17 cellular contexts compared by ENCODE assay signal in genomic region chr17:39213852-39214251, GRCh38. TPM values are rescaled to one million over a fixed set of nuclear protein-coding genes. Genes with fewer than 3 reads are reported as not detected.
A peak's percentile ranks its signal among the peaks of the same experiment; 100 is the strongest.
DNase-seq lines count a peak whose midpoint lies in the region; ATAC-seq and TF ChIP-seq lines count a peak whose summit lies in the region.
"Had no signal": no experiment of that assay in that cellular context is flagged by ENCODE, and none has a peak within 500 bp of the region (broad histone marks: within the 10 kb centered on the region; RNA-seq: fewer than 3 reads in every experiment).

No MANE protein-coding gene starts in this region.

- TF ChIP-seq CTCF in NB4 (IDR thresholded peaks at IDR 0.05; ENCODE audit: low read depth, low read length) (no peak), breast epithelium (IDR thresholded peaks at IDR 0.05) (no peak), mucosa of descending colon (IDR thresholded peaks at IDR 0.05) (no peak)

- ATAC-seq in mucosa of descending colon: peak; percentile 20
- no peak for ATAC-seq in HG03045 (IDR thresholded peaks at IDR 0.05; ENCODE audit: unreplicated experiment)
- ATAC-seq: activated T-helper 17 cell treated with anti-CD3 and anti-CD28 coated beads, Interleukin-2, amount 50 U/mL, for 72 hours had no signal

- H3K4me3 ChIP-seq in NB4 (ENCODE audit: low read depth, low read length) (no peak overlapping the region), breast epithelium (no peak overlapping the region), mucosa of descending colon (no peak overlapping the region)

- H3K27me3 ChIP-seq in breast epithelium: no peaks in the 10 kb centered on the region

- in situ Hi-C loops in Caki2 (cut with HindIII; ENCODE audit: low pct_unique_long_range_greater_than_20kb, low sequenced_read_pairs): no loop called here

- TF ChIP-seq POLR2A in NB4 (IDR thresholded peaks at IDR 0.05; ENCODE audit: extremely low read depth, insufficient read length) (no peak), breast epithelium (IDR thresholded peaks at IDR 0.05) (no peak)

- H3K4me1 ChIP-seq in breast epithelium (peaks cover 9 to 35% of the 10 kb centered on the region in 2 donors), mucosa of descending colon (ENCODE audit: low read depth) (peaks cover 15% of the 10 kb centered on the region)

- H3K36me3 ChIP-seq in breast epithelium (no peaks in the 10 kb centered on the region), mucosa of descending colon (ENCODE audit: low read depth) (no peaks in the 10 kb centered on the region)

- DNase-seq in Caki2 (ENCODE audit: low read depth) (peak; percentile 48), NB4 (ENCODE audit: low read depth) (peak; percentile 79), breast epithelium (ENCODE audit: low spot score in 2 of 2) (peak; percentile 64 to 80), mucosa of descending colon (peak in 1 of 3 donors; percentile 42), NCI-H82 treated with DMSO at 0.1 percent for 48 hours (lab: John Stamatoyannopoulos, UW; ENCODE audit: unreplicated experiment) (no peak), DMS153 treated with DMSO at 0.1 percent for 48 hours (lab: John Stamatoyannopoulos, UW; ENCODE audit: unreplicated experiment) (no peak)
- no peak for DNase-seq in stimulated activated naive CD4-positive, alpha-beta T cell treated with Interleukin-2 at 50 U/mL for 16 hours (lab: John Stamatoyannopoulos, UW)
- DNase-seq: activated CD4-positive, alpha-beta memory T cell treated with anti-CD3 and anti-CD28 coated beads for 36 hours; effector CD8-positive, alpha-beta T cell; foreskin fibroblast; NCI-H345; T-helper 9 cell had no signal

- H3K27ac ChIP-seq in breast epithelium: peak overlapping the region; percentile 55 to 58

- H3K9me3 ChIP-seq in breast epithelium: no peaks in the 10 kb centered on the region
- no peaks in the 10 kb centered on the region for H3K9me3 ChIP-seq in mucosa of descending colon

- intact Hi-C loops in breast epithelium (cut with DNase I; ENCODE audit: low total_unique reads) (no loop called here), mucosa of descending colon (cut with DNase I, micrococcal nuclease) (no loop called here)

RNA-seq across cellular contexts. Expression of gene STAC2, which starts 11.9 kb away (rescaled TPM):
- not detected in 2 replicates for total RNA-seq in Caki2 (2014; rRNA removed; shearing (Covaris generic); ENCODE audit: low replicate concordance)
- 100 to 1,000 TPM in 1 of 3 donors, 10 to 100 TPM in 1, not detected in 1; 26.5 to 121 TPM for total RNA-seq in breast epithelium
- total RNA-seq in mucosa of descending colon: under 1 TPM in 2 of 3 donors, not detected in 1; 0.17 to 0.79 TPM
- total RNA-seq: activated CD4-positive, alpha-beta memory T cell treated with anti-CD3 and anti-CD28 coated beads for 36 hours; activated T-helper 17 cell treated with anti-CD3 and anti-CD28 coated beads, Interleukin-2, amount 50 U/mL, for 72 hours; mononuclear cell had no signal

RNA-seq across cellular contexts. Expression of gene RPL19, which starts 13.8 kb away (rescaled TPM):
- 2,576 and 2,794 TPM in 2 replicates for total RNA-seq in Caki2 (2014; rRNA removed; shearing (Covaris generic); ENCODE audit: low replicate concordance)
- total RNA-seq in breast epithelium (1,000 to 10,000 TPM; 2,817 to 3,666 (median 3,432) TPM), mucosa of descending colon (1,000 to 10,000 TPM; 1,315 to 1,492 (median 1,411) TPM)

RNA-seq across cellular contexts. Expression of gene CACNB1, which starts 16.4 kb away (rescaled TPM):
- 2.1 and 3.4 TPM in 2 replicates for total RNA-seq in Caki2 (2014; rRNA removed; shearing (Covaris generic); ENCODE audit: low replicate concordance)
- total RNA-seq in breast epithelium (10 to 100 TPM; 12.8 to 21.2 (median 13.9) TPM), mucosa of descending colon (10 to 100 TPM; 16.8 to 24.3 (median 20.1) TPM)

RNA-seq across cellular contexts. Expression of gene ARL5C, which starts 47.9 kb away (rescaled TPM):
- total RNA-seq in Caki2 (2014; rRNA removed; shearing (Covaris generic); ENCODE audit: low replicate concordance): not detected in 2 replicates
- total RNA-seq in breast epithelium (not detected), mucosa of descending colon (not detected)
- total RNA-seq: activated CD4-positive, alpha-beta memory T cell treated with anti-CD3 and anti-CD28 coated beads for 36 hours; activated T-helper 17 cell treated with anti-CD3 and anti-CD28 coated beads, Interleukin-2, amount 50 U/mL, for 72 hours; mononuclear cell; osteocyte; subcutaneous adipose tissue had no signal

Comparison
In these comparisons a context has a peak if more than half of its experiments do, and no peak if none do; other contexts are left out.
1. DNase-seq: peak in Caki2 (single experiment), NB4 (single experiment) and breast epithelium (2 of 2); none in stimulated activated naive CD4-positive, alpha-beta T cell treated with Interleukin-2 at 50 U/mL for 16 hours (single experiment), NCI-H82 treated with DMSO at 0.1 percent for 48 hours (single experiment) and DMS153 treated with DMSO at 0.1 percent for 48 hours (single experiment).